ENCODE assay signal across 1 cellular context in genomic region chr1:205528887-205529825, GRCh38.
TF ChIP-seq lines count a peak whose summit lies in the region.

No MANE protein-coding gene starts in this region.

TF ChIP-seq in HepG2, 621 proteins besides CTCF, POLR2A, EP300 and RAD21 (continued from another document and continues in another):
- no peak; the same call in 1 of the 2 replicates for TF ChIP-seq MEIS2 (CRISPR knock-in tag; IDR thresholded peaks at IDR 0.05)
- no peak for TF ChIP-seq SOX5 (CRISPR knock-in tag; IDR thresholded peaks at IDR 0.05; ENCODE audit: borderline replicate concordance)
- TF ChIP-seq NFKBIZ (CRISPR knock-in tag; IDR thresholded peaks at IDR 0.05), result no peak
- no peak for TF ChIP-seq U2AF2 (IDR thresholded peaks at IDR 0.05; ENCODE audit: low read depth, low read length)
- no peak for TF ChIP-seq NR2F6 (IDR thresholded peaks at IDR 0.05)
- no peak for TF ChIP-seq NR2F6 (CRISPR knock-in tag; IDR thresholded peaks at IDR 0.05)
- no peak for TF ChIP-seq CENPT (CRISPR knock-in tag; IDR thresholded peaks at IDR 0.05; ENCODE audit: low read depth)
- no peak for TF ChIP-seq SP2 (CRISPR knock-in tag; IDR thresholded peaks at IDR 0.05)
- TF ChIP-seq DNMT1 (CRISPR knock-in tag; IDR thresholded peaks at IDR 0.05), result 0 out of 2 replicates have a peak, but pooled peaks have one; percentile 26
- TF ChIP-seq KDM3A (CRISPR knock-in tag; IDR thresholded peaks at IDR 0.05; ENCODE audit: low read depth), result 0 out of 2 replicates have a peak, but pooled peaks have one; percentile 8
- no peak for TF ChIP-seq ZMYM3 (CRISPR knock-in tag; IDR thresholded peaks at IDR 0.05)
- TF ChIP-seq ZNF343 (CRISPR knock-in tag; IDR thresholded peaks at IDR 0.05), result no peak
- TF ChIP-seq NCOR1 (IDR thresholded peaks at IDR 0.05; ENCODE audit: borderline replicate concordance, low read length), result no peak
- TF ChIP-seq ZNF530 (CRISPR knock-in tag; IDR thresholded peaks at IDR 0.05; ENCODE audit: low read depth), result no peak
- no peak for TF ChIP-seq ZNF160 (CRISPR knock-in tag; IDR thresholded peaks at IDR 0.05)
- no peak for TF ChIP-seq ZNF333 (CRISPR knock-in tag; IDR thresholded peaks at IDR 0.05; ENCODE audit: borderline replicate concordance)
- TF ChIP-seq XRCC5 (optimal IDR thresholded peaks at IDR 0.05; ENCODE audit: low read length), result peak; percentile 76
- TF ChIP-seq TRIM22 (IDR thresholded peaks at IDR 0.05), result no peak
- TF ChIP-seq TEAD3 (CRISPR knock-in tag; optimal IDR thresholded peaks at IDR 0.05; ENCODE audit: borderline replicate concordance), result no peak
- TF ChIP-seq NFYC (CRISPR knock-in tag; IDR thresholded peaks at IDR 0.05), result no peak
- no peak for TF ChIP-seq RFX5 (IDR thresholded peaks at IDR 0.05; ENCODE audit: low read depth, low read length)
- peak; percentile 22; the same call in 1 of the 2 replicates for TF ChIP-seq NRL (CRISPR knock-in tag; IDR thresholded peaks at IDR 0.05; ENCODE audit: borderline replicate concordance)
- no peak for TF ChIP-seq ZSCAN25 (CRISPR knock-in tag; IDR thresholded peaks at IDR 0.05)
- TF ChIP-seq NONO (IDR thresholded peaks at IDR 0.05), result no peak
- TF ChIP-seq NONO (CRISPR knock-in tag; conservative IDR thresholded peaks at IDR 0.05), result peak; percentile 65; the same call in 1 of the 2 replicates
- no peak; the same call in 1 of the 2 replicates for TF ChIP-seq YEATS4 (CRISPR knock-in tag; IDR thresholded peaks at IDR 0.05; ENCODE audit: borderline replicate concordance)
- no peak for TF ChIP-seq TFDP1 (CRISPR knock-in tag; IDR thresholded peaks at IDR 0.05; ENCODE audit: borderline replicate concordance)
- no peak for TF ChIP-seq ZBTB42 (CRISPR knock-in tag; IDR thresholded peaks at IDR 0.05)
- TF ChIP-seq ZNF34 (CRISPR knock-in tag; IDR thresholded peaks at IDR 0.05; ENCODE audit: borderline replicate concordance), result no peak
- no peak for TF ChIP-seq CBFB (CRISPR knock-in tag; IDR thresholded peaks at IDR 0.05)
- TF ChIP-seq ZNF432 (CRISPR knock-in tag; IDR thresholded peaks at IDR 0.05; ENCODE audit: borderline replicate concordance), result no peak
- no peak for TF ChIP-seq AFF4 (CRISPR knock-in tag; IDR thresholded peaks at IDR 0.05)
- no peak for TF ChIP-seq ZSCAN30 (CRISPR knock-in tag; IDR thresholded peaks at IDR 0.05)
- no peak for TF ChIP-seq ZNF510 (CRISPR knock-in tag; IDR thresholded peaks at IDR 0.05; ENCODE audit: low read depth)
- TF ChIP-seq ZNF703 (CRISPR knock-in tag; IDR thresholded peaks at IDR 0.05; ENCODE audit: borderline replicate concordance), result no peak
- no peak for TF ChIP-seq ZNF326 (CRISPR knock-in tag; IDR thresholded peaks at IDR 0.05; ENCODE audit: borderline replicate concordance)
- no peak for TF ChIP-seq MXD4 (CRISPR knock-in tag; IDR thresholded peaks at IDR 0.05)
- no peak for TF ChIP-seq SP140L (CRISPR knock-in tag; IDR thresholded peaks at IDR 0.05; ENCODE audit: borderline replicate concordance)
- no peak for TF ChIP-seq TIGD3 (CRISPR knock-in tag; IDR thresholded peaks at IDR 0.05; ENCODE audit: borderline replicate concordance)
- peak; percentile 18; the same call in 1 of the 2 replicates for TF ChIP-seq ZBTB4 (CRISPR knock-in tag; IDR thresholded peaks at IDR 0.05; ENCODE audit: borderline replicate concordance)
- 0 out of 2 replicates have a peak, but pooled peaks have one; percentile 16 for TF ChIP-seq SPEN (CRISPR knock-in tag; IDR thresholded peaks at IDR 0.05; ENCODE audit: low read depth)
- TF ChIP-seq GLI4 (CRISPR knock-in tag; IDR thresholded peaks at IDR 0.05; ENCODE audit: borderline replicate concordance), result no peak
- TF ChIP-seq HMGXB4 (CRISPR knock-in tag; IDR thresholded peaks at IDR 0.05; ENCODE audit: borderline replicate concordance in 1 of 2, low read depth in 1 of 2), result 0 out of 4 replicates have a peak, but pooled peaks of 1 of the 2 experiments have one; percentile 39
- TF ChIP-seq ZNF598 (CRISPR knock-in tag; IDR thresholded peaks at IDR 0.05; ENCODE audit: borderline replicate concordance), result no peak
- peak; percentile 91 for TF ChIP-seq KDM2A (CRISPR knock-in tag; IDR thresholded peaks at IDR 0.05; ENCODE audit: borderline replicate concordance, low read depth)
- TF ChIP-seq HMGXB3 (CRISPR knock-in tag; IDR thresholded peaks at IDR 0.05; ENCODE audit: borderline replicate concordance), result no peak
- TF ChIP-seq IRF1 (CRISPR knock-in tag; IDR thresholded peaks at IDR 0.05; ENCODE audit: low read depth), result no peak
- no peak for TF ChIP-seq ZFAT (CRISPR knock-in tag; conservative IDR thresholded peaks at IDR 0.05)
- TF ChIP-seq GTF2F1 (IDR thresholded peaks at IDR 0.05; ENCODE audit: low read length), result no peak
